ENCODE assay signal across 8 cellular contexts in the genomic region with DNA sequence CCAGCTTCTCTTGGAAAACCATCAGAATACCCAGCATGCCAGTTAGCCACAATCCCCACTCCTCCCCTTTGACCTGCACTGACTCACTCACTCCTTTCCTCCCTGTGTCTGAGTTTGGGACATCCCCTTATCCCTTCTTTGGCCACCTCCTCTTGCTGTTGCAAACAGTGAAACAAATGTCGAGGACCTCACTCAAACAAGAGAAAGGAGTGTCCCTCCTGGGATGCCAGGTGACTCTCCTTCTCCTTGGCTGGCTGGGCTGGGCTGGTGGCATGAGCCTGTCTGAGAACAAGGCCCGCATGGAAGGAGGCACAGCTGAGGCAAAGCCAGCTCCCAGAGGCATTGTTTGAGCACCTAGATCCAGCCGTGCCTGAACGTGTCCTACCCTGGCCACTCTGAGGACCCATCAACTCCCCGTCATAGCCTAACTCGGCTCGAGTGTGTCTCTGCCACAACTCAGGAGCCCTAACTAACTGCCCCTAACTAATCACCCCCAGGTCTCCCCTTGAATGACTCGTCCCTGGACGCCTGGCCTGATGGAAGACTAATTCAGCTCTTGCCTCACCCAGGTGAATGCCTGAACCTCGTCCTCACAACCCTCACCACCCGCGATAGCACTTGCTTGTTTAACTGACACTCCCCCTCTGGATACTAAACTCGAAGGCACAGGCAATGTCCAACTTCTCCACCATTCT. TPM values are rescaled to one million over a fixed set of nuclear protein-coding genes. Genes with fewer than 3 reads are reported as not detected.
A peak's percentile ranks its signal among the peaks of the same experiment; 100 is the strongest.
DNase-seq lines count a peak whose midpoint lies in the region; ATAC-seq and TF ChIP-seq lines count a peak whose summit lies in the region.

No MANE protein-coding gene starts in this region.

- H3K4me3 ChIP-seq in fibroblast of pulmonary artery (replicated peaks; ENCODE audit: low read depth, low read length): no peak overlapping the region
- no peak overlapping the region for H3K4me3 ChIP-seq in skin epidermis

- peak overlapping the region in 14 of 21 experiments; percentile 8 to 81 (median 58) for H3K27ac ChIP-seq in skin epidermis

- POLR2A ChIA-PET in WTC11 (lab: Charles Lee): interaction anchor here (1.7 kb wide), 1 partner anchor 24 kb away, joined by 3 read pairs; no protein-coding TSS in a partner anchor

- TF ChIP-seq CTCF in WTC11 (IDR thresholded peaks at IDR 0.05) (no peak), fibroblast of pulmonary artery (IDR thresholded peaks at IDR 0.05; ENCODE audit: low read length, missing control alignments) (no peak)

- peaks cover 30% of the 10 kb centered on the region for H3K4me1 Mint-ChIP-seq in WTC11

- no peaks in the 10 kb centered on the region for H3K9me3 Mint-ChIP-seq in WTC11

- peak overlapping the region; percentile 68 for H3K27ac Mint-ChIP-seq in WTC11

- H3K27me3 Mint-ChIP-seq in WTC11 (ENCODE audit: low read depth): no peaks in the 10 kb centered on the region

- peak; percentile 96 for DNase-seq in GM03348 (ENCODE audit: low spot score)
- DNase-seq in WTC11 (ENCODE audit: low spot score): no peak
- peak; percentile 78 for DNase-seq in fibroblast of pulmonary artery (ENCODE audit: low read depth)
- no peak for DNase-seq in NCI-H2171 treated with DMSO at 0.1 percent for 48 hours (lab: John Stamatoyannopoulos, UW)
- no peak for DNase-seq in iPS-NIHi7 (ENCODE audit: extremely low spot score)
- no peak for DNase-seq in NAMALWA (ENCODE audit: low spot score)
- DNase-seq in NCI-H82 treated with DMSO at 0.1 percent for 48 hours (lab: John Stamatoyannopoulos, UW; ENCODE audit: unreplicated experiment): no peak

- no peak overlapping the region for H3K4me3 Mint-ChIP-seq in WTC11

- peaks cover 4% of the 10 kb centered on the region for H3K36me3 Mint-ChIP-seq in WTC11

- CTCF ChIA-PET in WTC11 (lab: Charles Lee): interaction anchor here (0.6 kb wide), 1 partner anchor 457 kb away, joined by 3 read pairs; no protein-coding TSS in a partner anchor

- no peak for ATAC-seq in WTC11

TF ChIP-seq in WTC11, 78 proteins besides CTCF, POLR2A, EP300 and RAD21 (continues in another document):
- TF ChIP-seq ZNF671 (CRISPR knock-in tag; IDR thresholded peaks at IDR 0.05): no peak
- no peak for TF ChIP-seq JUN (CRISPR knock-in tag; IDR thresholded peaks at IDR 0.05)
- no peak for TF ChIP-seq FOXJ3 (CRISPR knock-in tag; IDR thresholded peaks at IDR 0.05; ENCODE audit: borderline replicate concordance)
- TF ChIP-seq, protein P1, sequence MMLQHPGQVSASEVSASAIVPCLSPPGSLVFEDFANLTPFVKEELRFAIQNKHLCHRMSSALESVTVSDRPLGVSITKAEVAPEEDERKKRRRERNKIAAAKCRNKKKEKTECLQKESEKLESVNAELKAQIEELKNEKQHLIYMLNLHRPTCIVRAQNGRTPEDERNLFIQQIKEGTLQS (CRISPR knock-in tag; conservative IDR thresholded peaks at IDR 0.05): no peak
- TF ChIP-seq ZNF396 (CRISPR knock-in tag; IDR thresholded peaks at IDR 0.05; ENCODE audit: borderline replicate concordance): no peak
- TF ChIP-seq GABPB1 (CRISPR knock-in tag; IDR thresholded peaks at IDR 0.05): no peak
- TF ChIP-seq, protein P2, sequence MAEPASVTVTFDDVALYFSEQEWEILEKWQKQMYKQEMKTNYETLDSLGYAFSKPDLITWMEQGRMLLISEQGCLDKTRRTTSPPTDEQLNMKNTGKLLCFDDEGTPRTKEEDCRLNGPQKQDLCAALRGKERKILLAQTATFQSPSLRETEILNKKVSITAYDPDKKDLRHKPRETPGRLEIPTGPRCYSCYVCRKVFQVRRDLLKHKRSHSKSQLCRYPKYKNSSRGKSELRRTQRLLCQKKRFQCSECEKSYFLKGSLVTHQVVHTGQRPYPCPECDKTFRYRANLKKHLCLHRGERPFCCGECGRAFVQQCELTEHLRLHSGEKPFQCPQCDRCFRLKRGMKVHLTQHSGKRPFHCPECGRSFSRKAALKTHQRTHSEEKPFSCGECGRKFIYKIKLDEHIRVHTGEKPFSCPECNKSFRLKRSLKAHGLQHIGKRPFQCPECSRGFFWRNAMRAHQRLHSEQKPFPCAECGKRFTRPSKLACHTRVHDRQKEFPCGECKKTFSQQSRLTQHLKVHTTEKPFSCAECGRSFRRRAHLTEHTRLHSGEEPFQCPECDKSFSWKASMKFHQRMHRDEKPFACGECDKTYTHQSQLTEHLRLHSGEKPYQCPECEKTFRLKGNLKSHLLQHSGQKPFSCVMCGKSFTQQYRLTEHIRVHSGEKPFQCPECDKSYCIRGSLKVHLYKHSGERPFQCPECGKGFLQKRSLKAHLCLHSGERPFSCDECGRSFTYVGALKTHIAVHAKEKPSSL (CRISPR knock-in tag; conservative IDR thresholded peaks at IDR 0.05): no peak
- TF ChIP-seq TEAD4 (CRISPR knock-in tag; IDR thresholded peaks at IDR 0.05): no peak
- TF ChIP-seq, protein P3, sequence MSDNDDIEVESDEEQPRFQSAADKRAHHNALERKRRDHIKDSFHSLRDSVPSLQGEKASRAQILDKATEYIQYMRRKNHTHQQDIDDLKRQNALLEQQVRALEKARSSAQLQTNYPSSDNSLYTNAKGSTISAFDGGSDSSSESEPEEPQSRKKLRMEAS (CRISPR knock-in tag; IDR thresholded peaks at IDR 0.05): no peak
- TF ChIP-seq, protein P4, sequence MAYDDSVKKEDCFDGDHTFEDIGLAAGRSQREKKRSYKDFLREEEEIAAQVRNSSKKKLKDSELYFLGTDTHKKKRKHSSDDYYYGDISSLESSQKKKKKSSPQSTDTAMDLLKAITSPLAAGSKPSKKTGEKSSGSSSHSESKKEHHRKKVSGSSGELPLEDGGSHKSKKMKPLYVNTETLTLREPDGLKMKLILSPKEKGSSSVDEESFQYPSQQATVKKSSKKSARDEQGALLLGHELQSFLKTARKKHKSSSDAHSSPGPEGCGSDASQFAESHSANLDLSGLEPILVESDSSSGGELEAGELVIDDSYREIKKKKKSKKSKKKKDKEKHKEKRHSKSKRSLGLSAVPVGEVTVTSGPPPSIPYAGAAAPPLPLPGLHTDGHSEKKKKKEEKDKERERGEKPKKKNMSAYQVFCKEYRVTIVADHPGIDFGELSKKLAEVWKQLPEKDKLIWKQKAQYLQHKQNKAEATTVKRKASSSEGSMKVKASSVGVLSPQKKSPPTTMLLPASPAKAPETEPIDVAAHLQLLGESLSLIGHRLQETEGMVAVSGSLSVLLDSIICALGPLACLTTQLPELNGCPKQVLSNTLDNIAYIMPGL (CRISPR knock-in tag; IDR thresholded peaks at IDR 0.05): no peak
- TF ChIP-seq, protein P5, sequence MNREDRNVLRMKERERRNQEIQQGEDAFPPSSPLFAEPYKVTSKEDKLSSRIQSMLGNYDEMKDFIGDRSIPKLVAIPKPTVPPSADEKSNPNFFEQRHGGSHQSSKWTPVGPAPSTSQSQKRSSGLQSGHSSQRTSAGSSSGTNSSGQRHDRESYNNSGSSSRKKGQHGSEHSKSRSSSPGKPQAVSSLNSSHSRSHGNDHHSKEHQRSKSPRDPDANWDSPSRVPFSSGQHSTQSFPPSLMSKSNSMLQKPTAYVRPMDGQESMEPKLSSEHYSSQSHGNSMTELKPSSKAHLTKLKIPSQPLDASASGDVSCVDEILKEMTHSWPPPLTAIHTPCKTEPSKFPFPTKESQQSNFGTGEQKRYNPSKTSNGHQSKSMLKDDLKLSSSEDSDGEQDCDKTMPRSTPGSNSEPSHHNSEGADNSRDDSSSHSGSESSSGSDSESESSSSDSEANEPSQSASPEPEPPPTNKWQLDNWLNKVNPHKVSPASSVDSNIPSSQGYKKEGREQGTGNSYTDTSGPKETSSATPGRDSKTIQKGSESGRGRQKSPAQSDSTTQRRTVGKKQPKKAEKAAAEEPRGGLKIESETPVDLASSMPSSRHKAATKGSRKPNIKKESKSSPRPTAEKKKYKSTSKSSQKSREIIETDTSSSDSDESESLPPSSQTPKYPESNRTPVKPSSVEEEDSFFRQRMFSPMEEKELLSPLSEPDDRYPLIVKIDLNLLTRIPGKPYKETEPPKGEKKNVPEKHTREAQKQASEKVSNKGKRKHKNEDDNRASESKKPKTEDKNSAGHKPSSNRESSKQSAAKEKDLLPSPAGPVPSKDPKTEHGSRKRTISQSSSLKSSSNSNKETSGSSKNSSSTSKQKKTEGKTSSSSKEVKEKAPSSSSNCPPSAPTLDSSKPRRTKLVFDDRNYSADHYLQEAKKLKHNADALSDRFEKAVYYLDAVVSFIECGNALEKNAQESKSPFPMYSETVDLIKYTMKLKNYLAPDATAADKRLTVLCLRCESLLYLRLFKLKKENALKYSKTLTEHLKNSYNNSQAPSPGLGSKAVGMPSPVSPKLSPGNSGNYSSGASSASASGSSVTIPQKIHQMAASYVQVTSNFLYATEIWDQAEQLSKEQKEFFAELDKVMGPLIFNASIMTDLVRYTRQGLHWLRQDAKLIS (CRISPR knock-in tag; IDR thresholded peaks at IDR 0.05; ENCODE audit: borderline replicate concordance): no peak
- TF ChIP-seq, protein P6, sequence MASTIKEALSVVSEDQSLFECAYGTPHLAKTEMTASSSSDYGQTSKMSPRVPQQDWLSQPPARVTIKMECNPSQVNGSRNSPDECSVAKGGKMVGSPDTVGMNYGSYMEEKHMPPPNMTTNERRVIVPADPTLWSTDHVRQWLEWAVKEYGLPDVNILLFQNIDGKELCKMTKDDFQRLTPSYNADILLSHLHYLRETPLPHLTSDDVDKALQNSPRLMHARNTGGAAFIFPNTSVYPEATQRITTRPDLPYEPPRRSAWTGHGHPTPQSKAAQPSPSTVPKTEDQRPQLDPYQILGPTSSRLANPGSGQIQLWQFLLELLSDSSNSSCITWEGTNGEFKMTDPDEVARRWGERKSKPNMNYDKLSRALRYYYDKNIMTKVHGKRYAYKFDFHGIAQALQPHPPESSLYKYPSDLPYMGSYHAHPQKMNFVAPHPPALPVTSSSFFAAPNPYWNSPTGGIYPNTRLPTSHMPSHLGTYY (CRISPR knock-in tag; IDR thresholded peaks at IDR 0.05): no peak
- TF ChIP-seq, protein P7, sequence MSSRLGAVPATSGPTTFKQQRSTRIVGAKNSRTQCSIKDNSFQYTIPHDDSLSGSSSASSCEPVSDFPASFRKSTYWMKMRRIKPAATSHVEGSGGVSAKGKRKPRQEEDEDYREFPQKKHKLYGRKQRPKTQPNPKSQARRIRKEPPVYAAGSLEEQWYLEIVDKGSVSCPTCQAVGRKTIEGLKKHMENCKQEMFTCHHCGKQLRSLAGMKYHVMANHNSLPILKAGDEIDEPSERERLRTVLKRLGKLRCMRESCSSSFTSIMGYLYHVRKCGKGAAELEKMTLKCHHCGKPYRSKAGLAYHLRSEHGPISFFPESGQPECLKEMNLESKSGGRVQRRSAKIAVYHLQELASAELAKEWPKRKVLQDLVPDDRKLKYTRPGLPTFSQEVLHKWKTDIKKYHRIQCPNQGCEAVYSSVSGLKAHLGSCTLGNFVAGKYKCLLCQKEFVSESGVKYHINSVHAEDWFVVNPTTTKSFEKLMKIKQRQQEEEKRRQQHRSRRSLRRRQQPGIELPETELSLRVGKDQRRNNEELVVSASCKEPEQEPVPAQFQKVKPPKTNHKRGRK (CRISPR knock-in tag; IDR thresholded peaks at IDR 0.05; ENCODE audit: borderline replicate concordance): no peak
- no peak for TF ChIP-seq HMGA2 (CRISPR knock-in tag; IDR thresholded peaks at IDR 0.05)
- TF ChIP-seq ZNF121 (CRISPR knock-in tag; IDR thresholded peaks at IDR 0.05): no peak

RNA-seq across cellular contexts. Expression of a gene that starts 43.0 kb away (rescaled TPM):
- total RNA-seq in WTC11 (2021): 283 to 326 TPM (median 304 TPM) in 3 replicates

Comparison
In these comparisons a context has a peak if more than half of its experiments do, and no peak if none do; other contexts are left out.
1. DNase-seq: peak in GM03348 (single experiment) and fibroblast of pulmonary artery (single experiment); none in WTC11 (single experiment), NCI-H2171 treated with DMSO at 0.1 percent for 48 hours (single experiment), iPS-NIHi7 (single experiment), NAMALWA (single experiment) and NCI-H82 treated with DMSO at 0.1 percent for 48 hours (single experiment).